Comparison of ENCODE assay signal across 39 cellular contexts in the genomic region with DNA sequence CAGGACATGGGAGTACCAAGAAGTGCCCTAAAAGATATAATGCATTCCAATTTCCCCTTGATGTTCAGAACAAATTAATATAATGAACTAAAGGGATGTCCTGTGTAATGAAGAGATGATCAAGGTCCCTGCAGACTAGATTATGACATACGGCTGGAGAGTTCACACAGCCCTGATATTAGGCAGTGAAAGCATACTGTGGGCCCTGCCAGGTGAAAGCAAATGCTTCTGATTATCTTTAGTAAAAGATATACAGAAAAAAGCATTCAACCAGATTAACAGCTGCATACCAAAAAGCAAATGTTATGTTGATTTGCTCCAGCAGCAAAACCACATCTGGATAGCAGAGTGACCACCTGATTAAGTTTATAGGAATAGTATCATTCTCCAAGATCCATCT. TPM values are rescaled to one million over a fixed set of nuclear protein-coding genes. Genes with fewer than 3 reads are reported as not detected.
"Had no signal": no experiment of that assay in that cellular context is flagged by ENCODE, and none has a peak within 500 bp of the region (broad histone marks: within the 10 kb centered on the region; RNA-seq: fewer than 3 reads in every experiment).

No MANE protein-coding gene starts in this region.

- H3K27me3 ChIP-seq: MG63 had no signal

- H3K9me3 ChIP-seq: MG63 had no signal

- H3K36me3 ChIP-seq: MG63 had no signal

- H3K4me3 ChIP-seq: MG63 had no signal

- DNase-seq: Karpas-422, Kasumi-1, MG63, MM.1S, MV-4-11, NCI-H1048, NCI-H1092, NCI-H1092 treated with DMSO at 0.1 percent for 48 hours, NCI-H1105, NCI-H1105 treated with DMSO at 0.1 percent for 48 hours, NCI-H1417, NCI-H1417 treated with DMSO at 0.1 percent for 48 hours, NCI-H1436, NCI-H1436 treated with DMSO at 0.1 percent for 48 hours, NCI-H146, NCI-H1694, NCI-H1694 treated with DMSO at 0.1 percent for 48 hours, NCI-H187, NCI-H187 treated with DMSO at 0.1 percent for 48 hours, NCI-H1930, NCI-H2029, NCI-H2029 treated with DMSO at 0.1 percent for 48 hours, NCI-H2081, NCI-H2081 treated with DMSO at 0.1 percent for 48 hours, NCI-H2107, NCI-H2171, NCI-H2171 treated with DMSO at 0.1 percent for 48 hours, NCI-H2227 treated with DMSO at 0.1 percent for 48 hours, NCI-H226, NCI-H345, NCI-H446, NCI-H446 treated with DMSO at 0.1 percent for 48 hours, NCI-H510A, NCI-H510A treated with DMSO at 0.1 percent for 48 hours, NCI-H524 had no signal

RNA-seq across cellular contexts. Expression of a gene that starts 12.1 kb away (rescaled TPM):
- total RNA-seq: LHCN-M2, M059J, MCF 10A, NCI-H460 had no signal
